Comparison of ENCODE assay signal across 20 cellular contexts in the genomic region with DNA sequence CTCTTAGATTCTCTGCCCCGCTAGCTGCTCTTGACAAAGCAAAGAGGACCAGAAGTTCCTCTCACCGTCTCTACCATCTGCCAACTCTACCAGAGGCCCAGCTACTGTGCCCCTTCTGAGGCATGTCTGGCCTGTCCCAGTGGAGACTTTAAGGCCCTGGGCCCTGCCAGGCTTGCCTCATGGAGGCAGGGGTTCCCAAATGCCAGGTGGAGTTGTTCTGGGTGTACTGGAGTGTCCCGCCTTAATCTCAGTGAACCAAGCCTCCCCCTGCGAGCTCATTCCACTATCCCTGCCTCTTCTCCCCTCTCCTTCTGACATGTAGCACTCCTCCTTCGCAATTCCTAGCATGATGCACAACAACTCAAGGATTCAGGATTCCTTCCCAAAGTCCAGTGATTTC. TPM values are rescaled to one million over a fixed set of nuclear protein-coding genes. Genes with fewer than 3 reads are reported as not detected.
A peak's percentile ranks its signal among the peaks of the same experiment; 100 is the strongest.
DNase-seq lines count a peak whose midpoint lies in the region; ATAC-seq, FAIRE-seq and TF ChIP-seq lines count a peak whose summit lies in the region.
"Had no signal": no experiment of that assay in that cellular context is flagged by ENCODE, and none has a peak within 500 bp of the region (broad histone marks: within the 10 kb centered on the region; RNA-seq: fewer than 3 reads in every experiment).

No MANE protein-coding gene starts in this region.

- no peak overlapping the region for H2AK5ac ChIP-seq in H9 (ENCODE audit: insufficient read length, low read length)
- peak overlapping the region; percentile 40; the same call in 1 of the 2 replicates for H2AK5ac ChIP-seq in H1 (ENCODE audit: low read depth, low read length)

- no peaks in the 10 kb centered on the region for H3K79me1 ChIP-seq in H9 (ENCODE audit: insufficient read depth, low read depth, low read length, poor library complexity, severe bottlenecking)
- no peaks in the 10 kb centered on the region for H3K79me1 ChIP-seq in H1 (ENCODE audit: low read depth, low read length)

- CTCF ChIA-PET in H1 (lab: Charles Lee; ENCODE audit: partially characterized antibody): interaction anchor here (0.7 to 4.6 kb wide), 11 partner anchors 9 to 59 kb away, joined by 3 to 20 read pairs (median 6); no protein-coding TSS in a partner anchor

- H3K27me3 Mint-ChIP-seq in H9 (ENCODE audit: low read depth) (peaks cover 99% of the 10 kb centered on the region), neural progenitor cell (ENCODE audit: insufficient read depth, low read depth) (peaks cover 95% of the 10 kb centered on the region)

- no peaks in the 10 kb centered on the region for H3K79me2 ChIP-seq in H9 (ENCODE audit: insufficient read depth, low read length)
- H3K79me2 ChIP-seq in H1 (ENCODE audit: control insufficient read depth in 1 of 2, insufficient read depth in 2 of 2, low read length in 2 of 2): no peaks in the 10 kb centered on the region
- no peaks in the 10 kb centered on the region for H3K79me2 ChIP-seq in neural progenitor cell (ENCODE audit: low read depth)

- no peak overlapping the region for H3K4me2 ChIP-seq in H9 (ENCODE audit: insufficient read depth, insufficient read length, low read length)
- no peak overlapping the region for H3K4me2 ChIP-seq in H1 (ENCODE audit: insufficient read depth in 1 of 2, low read depth in 2 of 2, low read length in 2 of 2)
- no peak overlapping the region for H3K4me2 ChIP-seq in neural progenitor cell
- H3K4me2 ChIP-seq: A549 had no signal

- ATAC-seq in GM18520 (IDR thresholded peaks at IDR 0.05; ENCODE audit: unreplicated experiment): no peak
- ATAC-seq: A549; CD8-positive, alpha-beta T cell had no signal

- TF ChIP-seq RAD21 in H1 (IDR thresholded peaks at IDR 0.05 in 1 of 2, conservative IDR thresholded peaks at IDR 0.05 in 1 of 2; ENCODE audit: low read depth in 2 of 2, low read length in 2 of 2): no peak

- H4K5ac ChIP-seq in H9 (ENCODE audit: insufficient read length, low read depth, low read length) (no peak overlapping the region), H1 (ENCODE audit: insufficient read length, low read depth, low read length) (no peak overlapping the region)

- TF ChIP-seq CTCF in H9 (conservative IDR thresholded peaks at IDR 0.05) (no peak), H1 (IDR thresholded peaks at IDR 0.05; ENCODE audit: control extremely low read depth in 1 of 3, insufficient read depth in 1 of 3, low read depth in 1 of 3, low read length in 3 of 3) (no peak), neural progenitor cell (IDR thresholded peaks at IDR 0.05) (no peak), vagina (IDR thresholded peaks at IDR 0.05) (no peak)

- peak; percentile 19 for DNase-seq in H9
- peak in 1 of 2 experiments; percentile 46 for DNase-seq in H1 (ENCODE audit: low read depth in 1 of 2, low spot score in 2 of 2)
- no peak for DNase-seq in neural progenitor cell (ENCODE audit: low spot score)
- DNase-seq in vagina (ENCODE audit: extremely low spot score in 2 of 2): no peak
- DNase-seq in activated CD4-positive, CD25-positive, alpha-beta regulatory T cell treated with anti-CD3 and anti-CD28 coated beads, Interleukin-2, amount 50 U/mL, for 72 hours: no peak
- no peak for DNase-seq in stimulated activated CD4-positive, alpha-beta T cell treated with anti-CD3 and anti-CD28 coated beads, Interleukin-2, amount 100 ng/mL, for 24 hours
- DNase-seq: CD8-positive, alpha-beta T cell; COR-L47; DMS153; EL had no signal

- H4K8ac ChIP-seq in H9 (replicated peaks; ENCODE audit: insufficient read length, low read depth, low read length): no peak overlapping the region
- no peak overlapping the region for H4K8ac ChIP-seq in H1 (ENCODE audit: extremely low read depth, insufficient read depth, low read length)

- H3K36me3 ChIP-seq in H1 (ENCODE audit: control insufficient read depth in 2 of 4, insufficient read depth in 4 of 4, low read length in 3 of 4) (no peaks in the 10 kb centered on the region; a peak in 1 of 8 replicates), neural progenitor cell (no peaks in the 10 kb centered on the region), vagina (no peaks in the 10 kb centered on the region)

- peaks cover 5% of the 10 kb centered on the region for H3K23me2 ChIP-seq in H9 (ENCODE audit: insufficient read length, low read depth, low read length, poor library complexity, severe bottlenecking)
- peaks cover 5% of the 10 kb centered on the region for H3K23me2 ChIP-seq in H1 (ENCODE audit: low read depth, low read length)

- H3K18ac ChIP-seq in H9 (ENCODE audit: insufficient read length, low read depth, low read length): no peak overlapping the region
- no peak overlapping the region; the same call in 1 of the 2 replicates for H3K18ac ChIP-seq in H1 (ENCODE audit: extremely low read depth, low read length)

- no peak for FAIRE-seq in H1 (lab: Jason Lieb, UNC)
- FAIRE-seq: A549, D721Med, G401.6, GM12891, GM19239, H54 had no signal

- no peaks in the 10 kb centered on the region for H4K20me1 ChIP-seq in H9 (ENCODE audit: control insufficient read depth, insufficient read depth, insufficient read length)
- H4K20me1 ChIP-seq in H1 (replicated peaks in 1 of 2; ENCODE audit: control insufficient read depth in 1 of 2, insufficient read depth in 2 of 2, low read length in 2 of 2): peaks cover 11 to 41% of the 10 kb centered on the region in 2 experiments
- peaks cover 99% of the 10 kb centered on the region for H4K20me1 ChIP-seq in neural progenitor cell (ENCODE audit: low read depth)

- H2BK15ac ChIP-seq in H9 (ENCODE audit: low read depth, low read length) (no peak overlapping the region), H1 (ENCODE audit: low read length) (0 out of 2 replicates have a peak overlapping the region, but pooled peaks have one; percentile 1)

- no CpG with 5 or more reads among the region's 5 CpGs for WGBS in H9 (ENCODE audit: extremely low coverage, insufficient read length, low lambda C conversion rate)
- 39% methylated on average over 5 of the region's 5 CpGs; no CpG with 5 or more reads in 1 of the 2 experiments for WGBS in H1 (ENCODE audit: extremely low coverage in 1 of 2, insufficient coverage in 1 of 2, insufficient read length in 1 of 2, insufficient replicate concordance in 2 of 2, low coverage in 1 of 2, low lambda C conversion rate in 2 of 2, missing lambda C conversion rate in 1 of 2), 2 experiments

- no peak for TF ChIP-seq EP300 in H1 (IDR thresholded peaks at IDR 0.05; ENCODE audit: borderline replicate concordance in 1 of 2, low read depth in 2 of 2, low read length in 2 of 2)

- H3K36me3 Mint-ChIP-seq in H9 (ENCODE audit: insufficient read depth in 1 of 3, low read depth in 3 of 3) (no peaks in the 10 kb centered on the region; a peak in 2 of 7 replicates), neural progenitor cell (no peaks in the 10 kb centered on the region)
- H3K36me3 Mint-ChIP-seq: CD8-positive, alpha-beta T cell had no signal

- H3K27me3 ChIP-seq in H9 (ENCODE audit: insufficient read depth, low read length): peaks cover 89% of the 10 kb centered on the region
- peaks cover 91 to 99% (median 96%) of the 10 kb centered on the region in 4 experiments for H3K27me3 ChIP-seq in H1 (replicated peaks in 1 of 4; ENCODE audit: control insufficient read depth in 3 of 4, extremely low read depth in 1 of 4, insufficient read depth in 3 of 4, low read length in 3 of 4)
- peaks cover 100% of the 10 kb centered on the region for H3K27me3 ChIP-seq in neural progenitor cell
- no peaks in the 10 kb centered on the region for H3K27me3 ChIP-seq in vagina

- H2BK5ac ChIP-seq in H9 (ENCODE audit: insufficient read length, low read length) (no peak overlapping the region), H1 (ENCODE audit: low read depth, low read length) (no peak overlapping the region)

- H3K27ac Mint-ChIP-seq in H9 (no peak overlapping the region), neural progenitor cell (no peak overlapping the region)
- H3K27ac Mint-ChIP-seq: CD14-positive monocyte; CD8-positive, alpha-beta T cell had no signal

- no peak for TF ChIP-seq POLR2A in H1 (IDR thresholded peaks at IDR 0.05; ENCODE audit: control extremely low read depth in 1 of 2, low read depth in 2 of 2, low read length in 2 of 2)
- TF ChIP-seq POLR2A in vagina (IDR thresholded peaks at IDR 0.05): no peak

- no peak overlapping the region for H3K56ac ChIP-seq in H9 (ENCODE audit: insufficient read length, low read depth, low read length)
- no peak overlapping the region for H3K56ac ChIP-seq in H1 (replicated peaks; ENCODE audit: insufficient read length, low read depth, low read length)

- no peak overlapping the region for H3K4ac ChIP-seq in H9 (ENCODE audit: low read depth, low read length)
- H3K4ac ChIP-seq in H1 (replicated peaks; ENCODE audit: insufficient read length, low read depth, low read length): no peak overlapping the region

- no peak overlapping the region for H3K4me3 Mint-ChIP-seq in H9
- peak overlapping the region; percentile 17 for H3K4me3 Mint-ChIP-seq in neural progenitor cell
- H3K4me3 Mint-ChIP-seq: CD8-positive, alpha-beta T cell had no signal

- peaks cover 28 to 46% of the 10 kb centered on the region in 2 experiments for H3K4me1 Mint-ChIP-seq in H9
- peaks cover 11% of the 10 kb centered on the region for H3K4me1 Mint-ChIP-seq in neural progenitor cell

- H3T11ph ChIP-seq in H9 (ENCODE audit: low read length): no peak overlapping the region

- no peak overlapping the region for H3K9ac ChIP-seq in H9 (ENCODE audit: extremely low read depth, insufficient read length, low read length)
- H3K9ac ChIP-seq in H1 (replicated peaks in 1 of 4; ENCODE audit: extremely low read depth in 1 of 4, low read depth in 3 of 4, low read length in 3 of 4): no peak overlapping the region
- no peak overlapping the region for H3K9ac ChIP-seq in neural progenitor cell

- H2AFZ ChIP-seq in H9 (ENCODE audit: low read length) (no peak overlapping the region), H1 (ENCODE audit: low read length) (no peak overlapping the region), neural progenitor cell (replicated peaks) (no peak overlapping the region)

- H3K23ac ChIP-seq in H9 (ENCODE audit: insufficient read length, low read depth, low read length) (no peak overlapping the region), H1 (ENCODE audit: insufficient read length) (no peak overlapping the region)

- intact Hi-C loops in vagina (cut with DNase I): no loop called here

- no peak overlapping the region for H2BK20ac ChIP-seq in H9 (ENCODE audit: low read depth, low read length, poor library complexity, severe bottlenecking)
- H2BK20ac ChIP-seq in H1 (ENCODE audit: low read length): 0 out of 2 replicates have a peak overlapping the region, but pooled peaks have one; percentile 52

- H3K9me3 Mint-ChIP-seq in H9 (peaks cover 5 to 20% of the 10 kb centered on the region in 2 experiments), neural progenitor cell (peaks cover 6% of the 10 kb centered on the region)
- H3K9me3 Mint-ChIP-seq: CD8-positive, alpha-beta T cell had no signal

- H3K4me3 ChIP-seq in H1 (ENCODE audit: extremely low read depth in 1 of 4, insufficient read depth in 2 of 4, low read depth in 3 of 4, low read length in 4 of 4) (no peak overlapping the region), neural progenitor cell (no peak overlapping the region), vagina (no peak overlapping the region)
- H3K4me3 ChIP-seq: A549 had no signal

- no peaks in the 10 kb centered on the region for H3F3A ChIP-seq in neural progenitor cell (ENCODE audit: low read depth)

- POLR2A ChIA-PET in H1 (lab: Charles Lee; ENCODE audit: partially characterized antibody): no interaction called here

- no peak overlapping the region for H3K27ac ChIP-seq in H9 (ENCODE audit: insufficient read length, low read depth, low read length)
- no peak overlapping the region for H3K27ac ChIP-seq in H1 (ENCODE audit: low read depth, low read length)
- H3K27ac ChIP-seq in neural progenitor cell: no peak overlapping the region
- H3K27ac ChIP-seq in vagina: peak overlapping the region; percentile 5
- H3K27ac ChIP-seq: A549 had no signal

- no peak overlapping the region for H2BK120ac ChIP-seq in H9 (ENCODE audit: low read depth, low read length, poor library complexity, severe bottlenecking)
- H2BK120ac ChIP-seq in H1 (replicated peaks; ENCODE audit: low read depth, low read length): no peak overlapping the region

- H3K4me1 ChIP-seq in H9 (ENCODE audit: insufficient read depth, low read length) (peaks cover 3% of the 10 kb centered on the region; the same call in 1 of the 2 replicates), H1 (replicated peaks in 1 of 4; ENCODE audit: control insufficient read depth in 3 of 4, insufficient read depth in 4 of 4, low read length in 3 of 4) (peaks cover 0 to 31% (median 17%) of the 10 kb centered on the region in 4 experiments; a peak in 6 of 7 replicates), neural progenitor cell (no peaks in the 10 kb centered on the region), vagina (peaks cover 68% of the 10 kb centered on the region)

- no peak overlapping the region for H2BK12ac ChIP-seq in H9 (ENCODE audit: insufficient read length, low read depth, low read length)
- H2BK12ac ChIP-seq in H1 (ENCODE audit: low read depth, low read length): no peak overlapping the region

- H4K91ac ChIP-seq in H9 (ENCODE audit: insufficient read length, low read depth, low read length) (no peak overlapping the region), H1 (replicated peaks; ENCODE audit: insufficient read length, low read length) (no peak overlapping the region)

- H3K9me3 ChIP-seq in H9 (ENCODE audit: control insufficient read depth, low read depth, low read length): no peaks in the 10 kb centered on the region
- H3K9me3 ChIP-seq in H1 (ENCODE audit: insufficient read depth in 2 of 2, low read depth in 1 of 2, low read length in 1 of 2): no peaks in the 10 kb centered on the region
- no peaks in the 10 kb centered on the region for H3K9me3 ChIP-seq in neural progenitor cell (ENCODE audit: low read depth)
- H3K9me3 ChIP-seq in vagina: no peaks in the 10 kb centered on the region
- H3K9me3 ChIP-seq: A549 had no signal

- no peak overlapping the region for H3K14ac ChIP-seq in H9 (ENCODE audit: insufficient read depth, low read length)
- no peak overlapping the region for H3K14ac ChIP-seq in H1 (ENCODE audit: insufficient read length)

RNA-seq across cellular contexts. Expression of a gene that starts 2.3 kb away (rescaled TPM):
- total RNA-seq in H9 (2021) (not detected in 2 replicates), neural progenitor cell (ENCODE audit: low replicate concordance) (not detected in 2 replicates), vagina (1.7 TPM)
- total RNA-seq in H1 (2021; fragmentation: NEBNext Ultra II Directional; extraction: Animal tissue kit (Norgen Biotek cat#: 25700)): not detected in 2 replicates
- polyA plus RNA-seq in H1 (2011; rRNA removed): not detected in 2 replicates
- not detected for polyA plus RNA-seq in H1 (2011; cell fraction: cytosol; rRNA removed)
- polyA plus RNA-seq in H1 (2011; cell fraction: nucleus; rRNA removed): not detected
- not detected in 4 replicates for polyA plus RNA-seq in H1 (2012, experiment 1 of 2)
- not detected for polyA plus RNA-seq in H1 (2012, experiment 2 of 2)
- not detected for polyA plus RNA-seq in H1 (2013, experiment 1 of 2)
- polyA plus RNA-seq in H1 (2013, experiment 2 of 2): not detected
- polyA minus RNA-seq in H1 (2011; rRNA and poly(A)+ RNA removed): not detected in 2 replicates
- polyA minus RNA-seq in H1 (2011; cell fraction: cytosol; rRNA and poly(A)+ RNA removed): not detected
- not detected for polyA minus RNA-seq in H1 (2011; cell fraction: nucleus; rRNA and poly(A)+ RNA removed)
- total RNA-seq: CD8-positive, alpha-beta T cell; HT1080 had no signal
- polyA plus RNA-seq: A549, BJ, CD14-positive monocyte had no signal

RNA-seq across cellular contexts. Expression of a gene that starts 5.2 kb away (rescaled TPM):
- total RNA-seq in H9 (2021): not detected in 2 replicates
- not detected in 2 replicates for total RNA-seq in H1 (2021; fragmentation: NEBNext Ultra II Directional; extraction: Animal tissue kit (Norgen Biotek cat#: 25700))
- not detected in 2 replicates for polyA plus RNA-seq in H1 (2011; rRNA removed)
- polyA plus RNA-seq in H1 (2011; cell fraction: cytosol; rRNA removed): not detected
- not detected for polyA plus RNA-seq in H1 (2011; cell fraction: nucleus; rRNA removed)
- polyA plus RNA-seq in H1 (2012, experiment 1 of 2): not detected in 4 replicates
- polyA plus RNA-seq in H1 (2012, experiment 2 of 2): not detected
- polyA plus RNA-seq in H1 (2013, experiment 1 of 2): not detected
- not detected for polyA plus RNA-seq in H1 (2013, experiment 2 of 2)
- not detected in 2 replicates for polyA minus RNA-seq in H1 (2011; rRNA and poly(A)+ RNA removed)
- not detected for polyA minus RNA-seq in H1 (2011; cell fraction: cytosol; rRNA and poly(A)+ RNA removed)
- not detected for polyA minus RNA-seq in H1 (2011; cell fraction: nucleus; rRNA and poly(A)+ RNA removed)
- total RNA-seq in neural progenitor cell (ENCODE audit: low replicate concordance): not detected in 2 replicates
- total RNA-seq in vagina: 19.4 TPM
- total RNA-seq: CD8-positive, alpha-beta T cell had no signal
- polyA plus RNA-seq: CD14-positive monocyte had no signal

RNA-seq across cellular contexts. Expression of a gene that starts 9.3 kb away (rescaled TPM):
- not detected in 2 replicates for total RNA-seq in H9 (2021)
- total RNA-seq in H1 (2021; fragmentation: NEBNext Ultra II Directional; extraction: Animal tissue kit (Norgen Biotek cat#: 25700)): not detected in 2 replicates
- polyA plus RNA-seq in H1 (2011; rRNA removed): not detected in 2 replicates
- polyA plus RNA-seq in H1 (2011; cell fraction: cytosol; rRNA removed): not detected
- not detected for polyA plus RNA-seq in H1 (2011; cell fraction: nucleus; rRNA removed)
- not detected in 4 replicates for polyA plus RNA-seq in H1 (2012, experiment 1 of 2)
- polyA plus RNA-seq in H1 (2012, experiment 2 of 2): not detected
- 0.04 TPM for polyA plus RNA-seq in H1 (2013, experiment 1 of 2)
- not detected for polyA plus RNA-seq in H1 (2013, experiment 2 of 2)
- polyA minus RNA-seq in H1 (2011; rRNA and poly(A)+ RNA removed): not detected in 2 replicates
- not detected for polyA minus RNA-seq in H1 (2011; cell fraction: cytosol; rRNA and poly(A)+ RNA removed)
- not detected for polyA minus RNA-seq in H1 (2011; cell fraction: nucleus; rRNA and poly(A)+ RNA removed)
- total RNA-seq in neural progenitor cell (ENCODE audit: low replicate concordance): not detected in 2 replicates
- total RNA-seq in vagina: 15.7 TPM
- total RNA-seq: CD8-positive, alpha-beta T cell had no signal
- polyA plus RNA-seq: CD14-positive monocyte had no signal

RNA-seq across cellular contexts. Expression of a gene that starts 14.7 kb away (rescaled TPM):
- total RNA-seq in H9 (2021): not detected in 2 replicates
- total RNA-seq in H1 (2021; fragmentation: NEBNext Ultra II Directional; extraction: Animal tissue kit (Norgen Biotek cat#: 25700)): not detected in 2 replicates
- not detected in 2 replicates for polyA plus RNA-seq in H1 (2011; rRNA removed)
- polyA plus RNA-seq in H1 (2011; cell fraction: cytosol; rRNA removed): not detected
- polyA plus RNA-seq in H1 (2011; cell fraction: nucleus; rRNA removed): not detected
- polyA plus RNA-seq in H1 (2012, experiment 1 of 2): not detected in 4 replicates
- polyA plus RNA-seq in H1 (2012, experiment 2 of 2): not detected
- not detected for polyA plus RNA-seq in H1 (2013, experiment 1 of 2)
- not detected for polyA plus RNA-seq in H1 (2013, experiment 2 of 2)
- not detected in 2 replicates for polyA minus RNA-seq in H1 (2011; rRNA and poly(A)+ RNA removed)
- not detected for polyA minus RNA-seq in H1 (2011; cell fraction: cytosol; rRNA and poly(A)+ RNA removed)
- not detected for polyA minus RNA-seq in H1 (2011; cell fraction: nucleus; rRNA and poly(A)+ RNA removed)
- not detected in 2 replicates for total RNA-seq in neural progenitor cell (ENCODE audit: low replicate concordance)
- 19.6 TPM for total RNA-seq in vagina
- total RNA-seq: CD8-positive, alpha-beta T cell had no signal
- polyA plus RNA-seq: CD14-positive monocyte had no signal

RNA-seq across cellular contexts. Expression of a gene that starts 18.1 kb away (rescaled TPM):
- total RNA-seq in H9 (2021) (not detected in 2 replicates), neural progenitor cell (ENCODE audit: low replicate concordance) (not detected in 2 replicates), vagina (0.98 TPM)
- total RNA-seq in H1 (2021; fragmentation: NEBNext Ultra II Directional; extraction: Animal tissue kit (Norgen Biotek cat#: 25700)): not detected in 2 replicates
- polyA plus RNA-seq in H1 (2011; rRNA removed): not detected in 2 replicates
- not detected for polyA plus RNA-seq in H1 (2011; cell fraction: cytosol; rRNA removed)
- polyA plus RNA-seq in H1 (2011; cell fraction: nucleus; rRNA removed): 0.03 TPM
- polyA plus RNA-seq in H1 (2012, experiment 1 of 2): not detected in 4 replicates
- 0.03 TPM for polyA plus RNA-seq in H1 (2012, experiment 2 of 2)
- polyA plus RNA-seq in H1 (2013, experiment 1 of 2): not detected
- not detected for polyA plus RNA-seq in H1 (2013, experiment 2 of 2)
- not detected in 2 replicates for polyA minus RNA-seq in H1 (2011; rRNA and poly(A)+ RNA removed)
- polyA minus RNA-seq in H1 (2011; cell fraction: cytosol; rRNA and poly(A)+ RNA removed): not detected
- polyA minus RNA-seq in H1 (2011; cell fraction: nucleus; rRNA and poly(A)+ RNA removed): not detected
- total RNA-seq: CD8-positive, alpha-beta T cell; HT1080 had no signal
- polyA plus RNA-seq: BJ, CD14-positive monocyte had no signal

Comparison
In these comparisons a context has a peak if more than half of its experiments do, and no peak if none do; other contexts are left out.
1. RNA of a gene that starts 5.2 kb away (total RNA-seq): 19.4 TPM in vagina (single experiment); not detected in H1, not detected in H9 and not detected in neural progenitor cell; every median in the first group is over 10 times any median in the second.
2. RNA of a gene that starts 9.3 kb away (total RNA-seq): 15.7 TPM in vagina (single experiment); not detected in H9, not detected in H1 and not detected in neural progenitor cell; every median in the first group is over 10 times any median in the second.